ENCODE assay signal across 1 cellular context in the genomic region with DNA sequence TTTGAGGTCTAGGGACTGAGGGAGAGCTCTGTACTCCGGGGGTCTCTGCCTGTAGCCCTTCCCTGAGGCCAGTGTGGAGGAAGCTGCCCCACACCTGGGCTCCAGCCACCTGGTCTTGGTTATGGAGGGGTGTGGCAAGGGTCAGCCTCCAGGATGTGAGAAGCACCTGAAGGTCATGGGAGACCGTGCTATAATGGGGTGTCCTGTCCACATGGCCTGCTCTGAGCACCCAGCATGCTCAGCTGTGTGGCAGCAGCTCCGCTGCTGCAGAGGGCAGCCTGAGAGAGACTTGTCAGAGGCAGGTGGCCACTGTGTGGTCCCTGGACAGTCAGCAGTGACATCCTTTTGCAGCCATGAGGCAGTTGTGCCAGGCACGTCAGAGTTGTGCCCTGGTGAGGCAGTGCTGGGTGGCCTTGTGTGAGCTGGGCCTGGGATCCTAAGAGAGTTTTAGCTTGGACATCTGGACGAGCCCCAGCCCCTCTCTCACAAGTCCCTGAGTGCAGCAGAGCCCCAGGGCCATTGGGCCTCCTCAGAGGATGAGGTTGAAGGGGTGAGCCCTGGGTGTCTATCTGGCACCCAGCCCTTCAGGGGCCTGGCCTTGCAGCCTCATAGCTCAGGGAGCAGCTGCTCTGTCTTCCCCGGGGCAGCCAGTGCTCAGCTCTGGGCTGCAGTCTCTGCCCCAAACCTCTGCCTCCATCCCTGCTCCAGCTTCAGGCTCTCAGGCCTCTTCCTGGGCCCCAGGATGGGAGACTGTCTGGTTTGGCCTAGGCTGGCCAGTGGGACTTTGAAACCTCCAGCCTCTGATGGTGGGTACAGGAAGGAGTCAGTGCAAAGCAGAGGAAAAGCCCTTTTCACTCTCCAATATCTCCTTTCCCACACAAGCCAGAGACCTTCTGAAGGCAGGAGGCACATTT.
TF ChIP-seq lines count a peak whose summit lies in the region.

No MANE protein-coding gene starts in this region.

TF ChIP-seq in IMR-90, 13 proteins besides CTCF, POLR2A, EP300 and RAD21:
- TF ChIP-seq CHD1 (IDR thresholded peaks at IDR 0.05; ENCODE audit: low read depth, low read length) (no peak), CEBPB (IDR thresholded peaks at IDR 0.05; ENCODE audit: low read depth, low read length) (no peak), RFX5 (IDR thresholded peaks at IDR 0.05; ENCODE audit: low read depth, low read length) (no peak), SMC3 (IDR thresholded peaks at IDR 0.05; ENCODE audit: low read depth, low read length) (no peak), MXI1 (IDR thresholded peaks at IDR 0.05; ENCODE audit: borderline replicate concordance, low read depth, low read length) (no peak), FOS (IDR thresholded peaks at IDR 0.05; ENCODE audit: low read depth, low read length) (no peak), MAZ (IDR thresholded peaks at IDR 0.05; ENCODE audit: borderline replicate concordance, low read depth, low read length) (no peak), BHLHE40 (IDR thresholded peaks at IDR 0.05; ENCODE audit: low read depth, low read length) (no peak), NFE2L2 (IDR thresholded peaks at IDR 0.05; ENCODE audit: low read depth, low read length) (no peak), MAFK (IDR thresholded peaks at IDR 0.05; ENCODE audit: low read depth, low read length) (no peak), RCOR1 (IDR thresholded peaks at IDR 0.05; ENCODE audit: insufficient replicate concordance, low read length) (no peak)
- TF ChIP-seq, protein P1, sequence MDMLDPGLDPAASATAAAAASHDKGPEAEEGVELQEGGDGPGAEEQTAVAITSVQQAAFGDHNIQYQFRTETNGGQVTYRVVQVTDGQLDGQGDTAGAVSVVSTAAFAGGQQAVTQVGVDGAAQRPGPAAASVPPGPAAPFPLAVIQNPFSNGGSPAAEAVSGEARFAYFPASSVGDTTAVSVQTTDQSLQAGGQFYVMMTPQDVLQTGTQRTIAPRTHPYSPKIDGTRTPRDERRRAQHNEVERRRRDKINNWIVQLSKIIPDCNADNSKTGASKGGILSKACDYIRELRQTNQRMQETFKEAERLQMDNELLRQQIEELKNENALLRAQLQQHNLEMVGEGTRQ (IDR thresholded peaks at IDR 0.05; ENCODE audit: low read depth, low read length), result no peak
- TF ChIP-seq, protein P2, sequence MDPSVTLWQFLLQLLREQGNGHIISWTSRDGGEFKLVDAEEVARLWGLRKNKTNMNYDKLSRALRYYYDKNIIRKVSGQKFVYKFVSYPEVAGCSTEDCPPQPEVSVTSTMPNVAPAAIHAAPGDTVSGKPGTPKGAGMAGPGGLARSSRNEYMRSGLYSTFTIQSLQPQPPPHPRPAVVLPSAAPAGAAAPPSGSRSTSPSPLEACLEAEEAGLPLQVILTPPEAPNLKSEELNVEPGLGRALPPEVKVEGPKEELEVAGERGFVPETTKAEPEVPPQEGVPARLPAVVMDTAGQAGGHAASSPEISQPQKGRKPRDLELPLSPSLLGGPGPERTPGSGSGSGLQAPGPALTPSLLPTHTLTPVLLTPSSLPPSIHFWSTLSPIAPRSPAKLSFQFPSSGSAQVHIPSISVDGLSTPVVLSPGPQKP (IDR thresholded peaks at IDR 0.05; ENCODE audit: borderline replicate concordance, low read depth, low read length), result no peak
